9 cellular contexts compared by ENCODE assay signal in the genomic region with DNA sequence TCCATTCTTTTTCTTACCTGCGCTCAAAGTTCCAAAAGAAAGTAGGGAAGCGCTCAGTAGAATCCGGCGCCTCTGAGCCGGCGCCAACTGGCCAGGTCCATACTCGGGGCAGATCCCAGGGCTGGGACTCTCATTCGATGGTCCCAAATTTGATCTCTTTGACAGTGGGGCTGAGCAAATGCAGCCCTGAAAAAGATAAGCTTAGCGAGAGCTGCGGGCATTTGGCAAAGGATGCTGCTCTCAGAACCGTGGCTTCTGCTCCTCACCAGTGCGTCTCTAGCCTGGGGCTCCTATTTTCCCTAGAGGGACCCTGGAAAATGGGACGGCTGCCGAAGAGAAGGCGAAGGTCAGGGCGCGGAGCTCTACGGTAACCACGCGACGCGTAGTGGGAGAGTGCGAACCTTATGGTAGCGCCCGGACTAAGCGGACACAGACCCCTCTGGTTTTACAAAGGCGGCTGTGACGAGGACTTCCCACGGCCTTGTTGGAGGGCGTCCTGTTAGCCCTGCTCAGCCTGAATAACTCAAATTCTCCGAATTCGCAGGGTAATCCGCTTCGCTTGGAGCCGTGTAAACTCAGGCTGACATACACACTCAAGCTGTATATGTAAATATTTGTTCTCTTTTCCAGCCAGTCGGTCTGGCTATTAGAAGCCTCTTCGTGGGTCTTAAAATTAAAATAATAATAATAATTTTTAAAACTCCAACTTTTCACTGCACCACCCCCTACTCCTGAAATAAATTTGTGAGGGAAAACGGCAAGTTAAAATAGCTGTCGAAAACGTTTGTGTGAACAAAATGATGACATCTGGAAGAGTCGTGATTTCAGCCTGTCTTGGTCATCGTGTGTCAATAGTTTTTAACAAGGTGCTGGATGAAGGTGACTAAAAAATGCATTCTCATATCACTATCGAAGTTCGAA. TPM values are rescaled to one million over a fixed set of nuclear protein-coding genes. Genes with fewer than 3 reads are reported as not detected.
DNase-seq lines count a peak whose midpoint lies in the region; ATAC-seq and TF ChIP-seq lines count a peak whose summit lies in the region.
"Had no signal": no experiment of that assay in that cellular context is flagged by ENCODE, and none has a peak within 500 bp of the region (broad histone marks: within the 10 kb centered on the region; RNA-seq: fewer than 3 reads in every experiment).

No MANE protein-coding gene starts in this region.

- no peaks in the 10 kb centered on the region for H3K36me3 ChIP-seq in suprapubic skin

- POLR2A ChIA-PET in activated CD4-positive, alpha-beta T cell treated with anti-CD3 and anti-CD28 coated beads for 36 hours (lab: Charles Lee): no interaction called here

- intact Hi-C loops in activated CD4-positive, alpha-beta T cell treated with anti-CD3 and anti-CD28 coated beads for 36 hours (cut with DNase I, micrococcal nuclease): loop anchor here in 1 of 2 experiments (5.0 to 10.0 kb wide), 2 partner anchors 67 to 1350 kb away; partner anchors contain the start of gene BMPER
- intact Hi-C loops in sciatic nerve (cut with DNase I): no loop called here

- peaks cover 100% of the 10 kb centered on the region for H3K27me3 ChIP-seq in suprapubic skin

- H3K27ac Mint-ChIP-seq in activated CD4-positive, alpha-beta T cell treated with anti-CD3 and anti-CD28 coated beads for 36 hours: no peak overlapping the region

- peaks cover 3% of the 10 kb centered on the region for H3K36me3 Mint-ChIP-seq in activated CD4-positive, alpha-beta T cell treated with anti-CD3 and anti-CD28 coated beads for 36 hours (ENCODE audit: low read depth)

- peaks cover 85% of the 10 kb centered on the region for H3K27me3 Mint-ChIP-seq in activated CD4-positive, alpha-beta T cell treated with anti-CD3 and anti-CD28 coated beads for 36 hours

- H3K4me3 Mint-ChIP-seq in activated CD4-positive, alpha-beta T cell treated with anti-CD3 and anti-CD28 coated beads for 36 hours: peak overlapping the region; percentile 17

- H3K9me3 Mint-ChIP-seq in activated CD4-positive, alpha-beta T cell treated with anti-CD3 and anti-CD28 coated beads for 36 hours (ENCODE audit: low read depth): peaks cover 3% of the 10 kb centered on the region

- 12% methylated on average over 40 of the region's 44 CpGs for WGBS in suprapubic skin

- H3K27ac ChIP-seq in suprapubic skin: no peak overlapping the region

- H3K4me3 ChIP-seq in astrocyte of the spinal cord (ENCODE audit: low read depth, low read length) (peak overlapping the region; percentile 12), suprapubic skin (peak overlapping the region; percentile 46)

- TF ChIP-seq POLR2A in suprapubic skin (IDR thresholded peaks at IDR 0.05): no peak

- in situ Hi-C loops in astrocyte of the spinal cord (cut with HindIII; ENCODE audit: low sequenced_read_pairs): no loop called here

- H3K9me3 ChIP-seq in suprapubic skin: no peaks in the 10 kb centered on the region

- H3K4me1 ChIP-seq in suprapubic skin: peaks cover 42% of the 10 kb centered on the region

- no peak for DNase-seq in activated CD4-positive, alpha-beta T cell treated with anti-CD3 and anti-CD28 coated beads for 36 hours
- no peak for DNase-seq in activated CD4-positive, alpha-beta T cell treated with anti-CD3 and anti-CD28 coated beads for 48 hours
- DNase-seq in astrocyte of the spinal cord (ENCODE audit: low read depth, low spot score): no peak
- DNase-seq in islet precursor cell: peak; percentile 82
- no peak for DNase-seq in suprapubic skin (ENCODE audit: low spot score in 2 of 2)
- DNase-seq in MV-4-11 (lab: John Stamatoyannopoulos, UW): no peak
- no peak for DNase-seq in sciatic nerve (ENCODE audit: low spot score)
- DNase-seq in NCI-H446 (lab: John Stamatoyannopoulos, UW): no peak
- DNase-seq: stimulated activated CD4-positive, alpha-beta T cell treated with anti-CD3 and anti-CD28 coated beads, Interleukin-4, amount 100 ng/mL, for 24 hours had no signal

- CTCF ChIA-PET in activated CD4-positive, alpha-beta T cell treated with anti-CD3 and anti-CD28 coated beads for 36 hours (lab: Charles Lee): no interaction called here

- peaks cover 18% of the 10 kb centered on the region for H3K4me1 Mint-ChIP-seq in activated CD4-positive, alpha-beta T cell treated with anti-CD3 and anti-CD28 coated beads for 36 hours

- TF ChIP-seq EP300 in suprapubic skin (IDR thresholded peaks at IDR 0.05): no peak

- peak; percentile 12 for ATAC-seq in activated CD4-positive, alpha-beta T cell treated with anti-CD3 and anti-CD28 coated beads for 36 hours
- ATAC-seq in sciatic nerve: no peak

- TF ChIP-seq CTCF in astrocyte of the spinal cord (IDR thresholded peaks at IDR 0.05; ENCODE audit: low read depth, low read length) (no peak), suprapubic skin (IDR thresholded peaks at IDR 0.05) (no peak)

RNA-seq across cellular contexts. Expression of gene TBX20, which starts 0.9 kb away (rescaled TPM):
- total RNA-seq in activated CD4-positive, alpha-beta T cell treated with anti-CD3 and anti-CD28 coated beads for 36 hours: under 1 TPM in 1 of 2 experiments, not detected in 1; 0.09 TPM
- total RNA-seq in suprapubic skin (not detected), sciatic nerve (not detected)
